Comparison of ENCODE assay signal across 12 cellular contexts in the genomic region with DNA sequence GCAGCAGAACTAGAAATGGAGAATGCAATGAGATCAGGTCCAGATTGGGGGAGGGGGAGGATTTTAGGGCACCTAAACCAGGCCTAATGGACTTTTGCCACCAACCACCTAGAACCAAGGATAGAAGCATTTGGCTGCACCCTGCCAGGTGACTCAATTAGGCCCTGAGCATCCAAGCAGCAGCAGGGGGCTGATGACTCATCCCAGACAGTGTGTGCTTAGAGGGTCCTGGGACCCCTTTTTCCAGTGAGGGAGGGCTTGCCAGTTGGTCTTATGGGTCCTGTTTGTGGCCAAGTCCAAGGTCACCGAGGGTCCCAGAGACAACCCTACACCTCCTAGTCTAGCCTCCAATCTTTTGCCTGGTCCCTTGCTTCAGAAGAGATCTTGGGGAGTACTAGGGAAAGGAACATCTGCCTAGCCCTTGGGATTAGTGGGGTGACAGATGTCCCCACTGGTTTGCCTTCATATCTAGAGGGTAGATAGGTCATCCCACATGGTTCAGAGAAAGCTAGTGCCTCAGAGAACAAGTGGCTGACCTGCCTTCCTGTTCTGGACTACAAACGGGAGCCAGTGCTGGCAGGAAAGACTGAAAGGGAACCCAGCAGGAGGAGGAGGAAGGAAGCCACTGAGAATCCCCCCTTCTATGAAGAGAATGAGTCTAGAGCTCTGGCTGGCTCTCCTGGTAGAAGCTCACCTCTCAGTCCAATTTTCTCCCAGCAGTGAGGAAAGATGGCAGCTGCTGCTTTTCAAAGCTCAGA. TPM values are rescaled to one million over a fixed set of nuclear protein-coding genes. Genes with fewer than 3 reads are reported as not detected.
DNase-seq lines count a peak whose midpoint lies in the region; ATAC-seq, FAIRE-seq and TF ChIP-seq lines count a peak whose summit lies in the region.
"Had no signal": no experiment of that assay in that cellular context is flagged by ENCODE, and none has a peak within 500 bp of the region (broad histone marks: within the 10 kb centered on the region; RNA-seq: fewer than 3 reads in every experiment).

No MANE protein-coding gene starts in this region.

- H3K36me3 Mint-ChIP-seq in activated T-cell treated with anti-CD3 and anti-CD28 coated beads, Interleukin-2, amount 50 U/mL, for 72 hours (ENCODE audit: insufficient read depth in 2 of 2): peaks cover 2% of the 10 kb centered on the region in 2 donors

- H3K36me3 ChIP-seq in Loucy (ENCODE audit: insufficient read depth, low read length) (no peaks in the 10 kb centered on the region), bronchial epithelial cell (ENCODE audit: control insufficient read depth, insufficient read depth, low read length) (no peaks in the 10 kb centered on the region), psoas muscle (ENCODE audit: insufficient read depth in 1 of 2, low read depth in 1 of 2) (peaks cover 0 to 8% of the 10 kb centered on the region in 2 donors)
- H3K36me3 ChIP-seq: adrenal gland had no signal

- no peaks in the 10 kb centered on the region for H4K20me1 ChIP-seq in Loucy (ENCODE audit: insufficient read depth, low read length, poor library complexity, severe bottlenecking)

- FAIRE-seq in bronchial epithelial cell (lab: Jason Lieb, UNC): peak; percentile 7

- H3K4me1 Mint-ChIP-seq in activated T-cell treated with anti-CD3 and anti-CD28 coated beads, Interleukin-2, amount 50 U/mL, for 72 hours (ENCODE audit: low read depth): peaks cover 53% of the 10 kb centered on the region

- H2AFZ ChIP-seq in Loucy (ENCODE audit: low read length): 0 out of 2 replicates have a peak overlapping the region, but pooled peaks have one; percentile 7

- peak overlapping the region; percentile 62 for H3K9ac ChIP-seq in Loucy (ENCODE audit: low read depth, low read length, poor library complexity, severe bottlenecking)

- TF ChIP-seq CTCF in Loucy (conservative IDR thresholded peaks at IDR 0.05; ENCODE audit: low read length) (no peak), bronchial epithelial cell (IDR thresholded peaks at IDR 0.05; ENCODE audit: insufficient read depth, low read length, severe bottlenecking) (no peak), psoas muscle (IDR thresholded peaks at IDR 0.05) (no peak)

- peak overlapping the region; percentile 81 for H3K4me2 ChIP-seq in Loucy (ENCODE audit: low read depth, low read length, poor library complexity, severe bottlenecking)

- H3K4me3 ChIP-seq in Loucy (ENCODE audit: low read length, poor library complexity, severe bottlenecking) (peak overlapping the region; percentile 71), bronchial epithelial cell (ENCODE audit: low read depth, low read length) (no peak overlapping the region), psoas muscle (peak overlapping the region; percentile 98)

- DNase-seq in activated T-cell treated with anti-CD3 and anti-CD28 coated beads, Interleukin-2, amount 50 U/mL, for 72 hours: no peak
- no peak for DNase-seq in activated T-cell treated with anti-CD3 and anti-CD28 coated beads, Interleukin-2, amount 50 U/mL, for 1 hour
- DNase-seq in bronchial epithelial cell (ENCODE audit: low read depth) (no peak), psoas muscle (no peak), iPS-NIHi7 (ENCODE audit: extremely low spot score) (no peak), COR-L47 (lab: John Stamatoyannopoulos, UW) (no peak)
- DNase-seq: T1000 had no signal

- H3K9me3 ChIP-seq in Loucy (ENCODE audit: insufficient read depth, low read depth, low read length): no peaks in the 10 kb centered on the region
- H3K9me3 ChIP-seq in psoas muscle: no peaks in the 10 kb centered on the region
- H3K9me3 ChIP-seq: adrenal gland had no signal

- H3K27me3 ChIP-seq in Loucy (ENCODE audit: insufficient read depth, low read length, poor library complexity, severe bottlenecking) (no peaks in the 10 kb centered on the region), bronchial epithelial cell (ENCODE audit: control insufficient read depth, insufficient read depth, low read length) (no peaks in the 10 kb centered on the region), psoas muscle (ENCODE audit: insufficient read depth in 3 of 3, low read length in 2 of 3) (no peaks in the 10 kb centered on the region)
- H3K27me3 ChIP-seq: adrenal gland had no signal

- H3K4me1 ChIP-seq in Loucy (ENCODE audit: insufficient read depth, low read length, poor library complexity, severe bottlenecking): peaks cover 18% of the 10 kb centered on the region
- peaks cover 20% of the 10 kb centered on the region for H3K4me1 ChIP-seq in psoas muscle

- H3K27ac Mint-ChIP-seq in activated T-cell treated with anti-CD3 and anti-CD28 coated beads, Interleukin-2, amount 50 U/mL, for 72 hours: peak overlapping the region; percentile 42

- no peaks in the 10 kb centered on the region for H3K79me2 ChIP-seq in Loucy (ENCODE audit: insufficient read depth, low read length)

- no peaks in the 10 kb centered on the region for H3K9me3 Mint-ChIP-seq in activated T-cell treated with anti-CD3 and anti-CD28 coated beads, Interleukin-2, amount 50 U/mL, for 72 hours

- H3K27ac ChIP-seq in psoas muscle: no peak overlapping the region

- WGBS in psoas muscle, 3 donors: 55 to 74% (median 56%) methylated on average over 2 of the region's 2 CpGs

- intact Hi-C loops in psoas muscle (cut with DNase I): no loop called here

- H3F3A ChIP-seq in Loucy (ENCODE audit: low read depth): no peaks in the 10 kb centered on the region; the same call in 1 of the 2 replicates

- no peak for ATAC-seq in activated T-cell treated with anti-CD3 and anti-CD28 coated beads, Interleukin-2, amount 50 U/mL, for 72 hours (replicated peaks in 1 of 2)
- no peak for ATAC-seq in psoas muscle
- ATAC-seq in HG03565 (IDR thresholded peaks at IDR 0.05; ENCODE audit: unreplicated experiment): no peak

- H3K9me2 ChIP-seq in Loucy (replicated peaks; ENCODE audit: low read depth, low read length): no peaks in the 10 kb centered on the region

- peak overlapping the region; percentile 86 to 95 for H3K4me3 Mint-ChIP-seq in activated T-cell treated with anti-CD3 and anti-CD28 coated beads, Interleukin-2, amount 50 U/mL, for 72 hours

- no peaks in the 10 kb centered on the region for H3K27me3 Mint-ChIP-seq in activated T-cell treated with anti-CD3 and anti-CD28 coated beads, Interleukin-2, amount 50 U/mL, for 72 hours (ENCODE audit: low read depth)

RNA-seq across cellular contexts. Expression of gene TBKBP1, which starts 1.6 kb away (rescaled TPM):
- total RNA-seq in activated T-cell treated with anti-CD3 and anti-CD28 coated beads, Interleukin-2, amount 50 U/mL, for 72 hours: 10 to 100 TPM; 24.2 to 28.7 TPM
- 6.3 and 9.1 TPM in 2 replicates for total RNA-seq in bronchial epithelial cell
- 10 to 100 TPM; 14.5 to 20.6 (median 18.9) TPM for total RNA-seq in psoas muscle
- 10 to 100 TPM in 2 of 3 donors, 1 to 10 TPM in 1; 5.3 to 37.9 (median 27.4) TPM for polyA plus RNA-seq in psoas muscle

RNA-seq across cellular contexts. Expression of gene TBX21, which starts 40.7 kb away (rescaled TPM):
- total RNA-seq in activated T-cell treated with anti-CD3 and anti-CD28 coated beads, Interleukin-2, amount 50 U/mL, for 72 hours: 10 to 100 TPM; 27.9 to 45.5 TPM
- total RNA-seq in bronchial epithelial cell (not detected in 2 replicates), psoas muscle (under 1 TPM; 0.12 to 0.36 (median 0.19) TPM)
- under 1 TPM in 2 of 3 donors, not detected in 1; 0.04 to 0.12 TPM for polyA plus RNA-seq in psoas muscle
- polyA plus RNA-seq: BJ, neural cell had no signal

RNA-seq across cellular contexts. Expression of gene KPNB1, which starts 42.6 kb away (rescaled TPM):
- 100 to 1,000 TPM; 581 to 729 TPM for total RNA-seq in activated T-cell treated with anti-CD3 and anti-CD28 coated beads, Interleukin-2, amount 50 U/mL, for 72 hours
- total RNA-seq in bronchial epithelial cell: 211 and 279 TPM in 2 replicates
- total RNA-seq in psoas muscle: 100 to 1,000 TPM; 192 to 323 (median 227) TPM
- polyA plus RNA-seq in psoas muscle: 100 to 1,000 TPM in 2 of 3 donors, 10 to 100 TPM in 1; 78.0 to 121 (median 120) TPM

Comparison
In these comparisons a context has a peak if more than half of its experiments do, and no peak if none do; other contexts are left out.
1. RNA of gene TBX21, which starts 40.7 kb away (total RNA-seq): 27.9 to 45.5 TPM in activated T-cell treated with anti-CD3 and anti-CD28 coated beads, Interleukin-2, amount 50 U/mL, for 72 hours; 0.12 to 0.36 TPM in psoas muscle and not detected in bronchial epithelial cell; every median in the first group is over 10 times any median in the second.